In the genomic region with DNA sequence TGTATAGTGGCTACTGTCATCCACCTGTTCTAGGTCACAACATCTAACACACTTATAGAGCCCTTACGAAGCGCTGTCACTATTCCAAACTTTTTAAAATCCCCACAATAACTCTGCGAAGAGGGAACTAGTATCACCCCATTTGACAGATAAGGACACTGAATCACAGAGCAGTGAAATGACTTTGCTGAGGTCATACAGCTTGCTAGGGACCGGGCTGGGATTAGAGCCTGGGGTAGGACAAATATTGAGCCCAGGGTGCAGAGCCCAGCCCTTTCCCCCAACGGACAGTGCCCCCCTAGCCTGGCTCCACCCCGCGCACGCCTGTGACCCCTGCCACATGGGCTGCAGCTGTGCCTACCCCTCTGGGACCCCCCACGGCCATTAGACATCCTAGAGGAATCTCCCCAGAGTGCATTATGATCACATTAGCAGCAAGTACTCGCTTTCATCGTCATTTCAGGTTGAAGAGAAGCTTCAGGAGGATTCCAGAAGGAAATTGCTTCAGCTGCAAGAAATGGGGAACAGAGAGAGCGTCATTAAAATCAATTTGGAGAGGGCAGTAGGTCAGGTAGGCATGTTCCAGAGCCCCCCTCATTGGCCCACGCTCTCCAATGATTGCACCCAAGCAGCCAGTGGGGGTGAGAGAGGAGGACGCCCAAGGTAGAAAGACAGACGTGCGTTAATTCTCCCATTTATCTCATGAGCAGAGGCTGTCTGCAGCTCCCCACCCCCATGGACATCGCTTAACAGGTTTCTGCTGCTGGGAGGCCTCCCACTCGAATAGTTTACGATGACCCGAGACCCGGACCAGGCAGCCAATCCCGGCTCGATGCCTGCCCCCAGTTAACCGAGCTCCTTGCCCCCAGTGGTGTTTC, we compare ENCODE assay signal across 1 cellular context.
TF ChIP-seq lines count a peak whose summit lies in the region.

No MANE protein-coding gene starts in this region.

TF ChIP-seq in IMR-90, 13 proteins besides CTCF, POLR2A, EP300 and RAD21 (continued from another document):
- TF ChIP-seq SMC3 (IDR thresholded peaks at IDR 0.05; ENCODE audit: low read depth, low read length) (no peak), MAZ (IDR thresholded peaks at IDR 0.05; ENCODE audit: borderline replicate concordance, low read depth, low read length) (no peak), FOS (IDR thresholded peaks at IDR 0.05; ENCODE audit: low read depth, low read length) (no peak), RFX5 (IDR thresholded peaks at IDR 0.05; ENCODE audit: low read depth, low read length) (no peak), MXI1 (IDR thresholded peaks at IDR 0.05; ENCODE audit: borderline replicate concordance, low read depth, low read length) (no peak), RCOR1 (IDR thresholded peaks at IDR 0.05; ENCODE audit: insufficient replicate concordance, low read length) (no peak), NFE2L2 (IDR thresholded peaks at IDR 0.05; ENCODE audit: low read depth, low read length) (no peak)
TF ChIP-seq in IMR-90: peak in this region for 0.
